3 cellular contexts compared by ENCODE assay signal in the genomic region with DNA sequence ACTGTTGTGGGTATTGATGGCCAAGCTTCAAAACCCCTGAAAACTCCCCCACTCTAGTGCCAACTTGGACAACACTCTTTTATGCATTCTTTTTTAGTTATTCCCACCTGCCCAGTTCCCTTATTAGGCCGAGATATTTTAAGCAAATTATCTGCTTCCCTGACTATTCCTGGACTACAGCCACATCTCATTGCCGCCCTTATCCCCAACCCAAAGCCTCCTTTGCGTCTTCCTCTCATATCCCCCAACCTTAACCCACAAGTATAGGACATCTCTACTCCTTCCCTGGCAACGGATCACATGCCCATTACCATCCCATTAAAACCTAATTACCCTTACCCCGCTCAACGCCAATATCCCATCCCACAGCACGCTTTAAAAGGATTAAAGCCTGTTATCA. TPM values are rescaled to one million over a fixed set of nuclear protein-coding genes. Genes with fewer than 3 reads are reported as not detected.
"Had no signal": no experiment of that assay in that cellular context is flagged by ENCODE, and none has a peak within 500 bp of the region (broad histone marks: within the 10 kb centered on the region; RNA-seq: fewer than 3 reads in every experiment).

No MANE protein-coding gene starts in this region.

RNA-seq across cellular contexts. Expression of gene IL6, which starts 21.1 kb away (rescaled TPM):
- total RNA-seq: stomach, temporal lobe, testis had no signal
